1 cellular context compared by ENCODE assay signal in the genomic region with DNA sequence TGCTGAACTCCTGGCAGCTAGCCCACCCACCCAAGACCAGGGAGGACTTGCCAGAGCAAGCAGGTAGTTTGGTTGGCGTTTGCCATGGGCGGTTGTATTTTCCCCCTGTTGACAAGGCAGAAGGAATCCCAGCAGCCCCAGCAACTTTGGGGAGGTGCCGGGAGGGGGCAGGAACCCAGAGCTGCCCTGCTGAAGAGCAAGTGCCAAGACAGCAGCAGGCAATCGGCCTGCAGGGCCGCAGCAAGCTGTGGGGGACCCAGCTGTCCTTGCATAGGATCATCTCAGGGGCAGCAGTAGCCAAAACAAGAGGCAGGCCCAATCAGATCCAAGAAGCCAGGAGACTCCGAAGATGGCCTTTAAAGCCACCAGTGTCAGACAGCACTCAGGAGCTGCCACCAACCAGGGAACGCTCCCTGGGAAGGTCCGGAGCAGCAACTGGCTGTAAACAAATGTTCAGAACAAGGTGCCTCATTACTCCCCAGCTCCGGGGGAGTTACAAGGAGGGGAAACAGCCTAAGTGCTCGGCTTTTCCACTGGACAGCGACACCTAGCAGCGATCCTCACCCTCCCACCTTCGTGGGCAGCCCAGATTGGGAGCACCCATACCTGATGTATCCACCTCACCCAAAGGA.
TF ChIP-seq lines count a peak whose summit lies in the region.

No MANE protein-coding gene starts in this region.

TF ChIP-seq in HepG2, 621 proteins besides CTCF, POLR2A, EP300 and RAD21 (continued from another document):
- TF ChIP-seq, protein P1, sequence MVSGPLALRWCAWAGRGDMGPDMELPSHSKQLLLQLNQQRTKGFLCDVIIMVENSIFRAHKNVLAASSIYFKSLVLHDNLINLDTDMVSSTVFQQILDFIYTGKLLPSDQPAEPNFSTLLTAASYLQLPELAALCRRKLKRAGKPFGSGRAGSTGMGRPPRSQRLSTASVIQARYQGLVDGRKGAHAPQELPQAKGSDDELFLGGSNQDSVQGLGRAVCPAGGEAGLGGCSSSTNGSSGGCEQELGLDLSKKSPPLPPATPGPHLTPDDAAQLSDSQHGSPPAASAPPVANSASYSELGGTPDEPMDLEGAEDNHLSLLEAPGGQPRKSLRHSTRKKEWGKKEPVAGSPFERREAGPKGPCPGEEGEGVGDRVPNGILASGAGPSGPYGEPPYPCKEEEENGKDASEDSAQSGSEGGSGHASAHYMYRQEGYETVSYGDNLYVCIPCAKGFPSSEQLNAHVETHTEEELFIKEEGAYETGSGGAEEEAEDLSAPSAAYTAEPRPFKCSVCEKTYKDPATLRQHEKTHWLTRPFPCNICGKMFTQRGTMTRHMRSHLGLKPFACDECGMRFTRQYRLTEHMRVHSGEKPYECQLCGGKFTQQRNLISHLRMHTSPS (CRISPR knock-in tag; IDR thresholded peaks at IDR 0.05; ENCODE audit: low read depth), result no peak
TF ChIP-seq in HepG2: peak in this region for 0.
